In genomic region chr12:95571369-95571768, GRCh38 we compare ENCODE assay signal across 30 cellular contexts. TPM values are rescaled to one million over a fixed set of nuclear protein-coding genes. Genes with fewer than 3 reads are reported as not detected.
A peak's percentile ranks its signal among the peaks of the same experiment; 100 is the strongest.
DNase-seq lines count a peak whose midpoint lies in the region; ATAC-seq, FAIRE-seq and TF ChIP-seq lines count a peak whose summit lies in the region.
"Had no signal": no experiment of that assay in that cellular context is flagged by ENCODE, and none has a peak within 500 bp of the region (broad histone marks: within the 10 kb centered on the region; RNA-seq: fewer than 3 reads in every experiment).

No MANE protein-coding gene starts in this region.

- peaks cover 50% of the 10 kb centered on the region for H3K4me1 Mint-ChIP-seq in activated B cell treated with CpG ODN at 0.5 μM for 24 hours
- peaks cover 26% of the 10 kb centered on the region for H3K4me1 Mint-ChIP-seq in stimulated activated memory B cell treated with anti-CD40 and anti-IgM and Interleukin-4, amounts not matched to agents 10 μg/mL and 1 μg/mL and 100 μg/mL, for 72 hours

- BruUV-seq in A673 (replicated peaks; lab: Mats Ljungman, UMichigan): no TSS peak

- peak; percentile 38 for DNase-seq in NOMO-1 treated with DMSO at 0.1 percent for 48 hours (lab: John Stamatoyannopoulos, UW; ENCODE audit: unreplicated experiment)
- no peak for DNase-seq in NOMO-1 treated with dmso at 0.1 percent for 144 hours (lab: John Stamatoyannopoulos, UW; ENCODE audit: unreplicated experiment)
- no peak for DNase-seq in MM.1S
- no peak for DNase-seq in activated B cell treated with CpG ODN at 0.5 μM for 24 hours
- DNase-seq in A673 (ENCODE audit: low spot score): no peak
- no peak for DNase-seq in T-helper 1 cell
- DNase-seq in RCC 7860 (ENCODE audit: low spot score): no peak
- DNase-seq: 8988T; activated CD4-positive, alpha-beta T cell treated with anti-CD3 and anti-CD28 coated beads for 48 hours; activated gamma-delta T cell; activated T-cell treated with anti-CD3 and anti-CD28 coated beads, Interleukin-2, amount 50 U/mL, for 1 hour; CD8-positive, alpha-beta T cell; colonic mucosa; effector CD4-positive, alpha-beta T cell; gastrocnemius medialis; lower lobe of right lung; NCI-H1092 treated with DMSO at 0.1 percent for 48 hours; NCI-H187; Right ventricle myocardium superior; stimulated activated CD4-positive, alpha-beta T cell treated with anti-CD3 and anti-CD28 coated beads, Interleukin-15, amount 100 ng/mL, for 24 hours; upper lobe of right lung had no signal

- no peak overlapping the region for H3K9ac ChIP-seq in MM.1S (ENCODE audit: low read length)

- no peaks in the 10 kb centered on the region for H3K9me2 ChIP-seq in MM.1S (replicated peaks; ENCODE audit: insufficient read depth, low read length)

- H3K4me3 ChIP-seq in MM.1S (ENCODE audit: low read length): no peak overlapping the region
- H3K4me3 ChIP-seq in A673 (ENCODE audit: low read depth, low read length, poor library complexity, severe bottlenecking): no peak overlapping the region
- H3K4me3 ChIP-seq: colonic mucosa, gastrocnemius medialis, HAP-1, lower lobe of right lung, suprapubic skin, upper lobe of right lung had no signal

- no peaks in the 10 kb centered on the region for H3K4me1 ChIP-seq in MM.1S (ENCODE audit: low read length)
- no peaks in the 10 kb centered on the region for H3K4me1 ChIP-seq in A673 (ENCODE audit: insufficient read depth, low read length, poor library complexity, severe bottlenecking)
- H3K4me1 ChIP-seq: colonic mucosa, gastrocnemius medialis, HAP-1, lower lobe of right lung, suprapubic skin, upper lobe of right lung had no signal

- no peak overlapping the region for H3K4me2 ChIP-seq in MM.1S (ENCODE audit: low read depth, low read length)

- H3K79me2 ChIP-seq in MM.1S (ENCODE audit: low read length): no peaks in the 10 kb centered on the region

- POLR2A ChIA-PET in activated B cell treated with CpG ODN at 0.5 μM for 24 hours (lab: Charles Lee): interaction anchor here (0.7 to 4.4 kb wide), 4 partner anchors 10 to 631 kb away, joined by 3 to 19 read pairs (median 8); partner anchors contain the start of gene METAP2
- POLR2A ChIA-PET in A673 (lab: Charles Lee; ENCODE audit: low non-redundant PET): interaction anchor here (0.6 kb wide), 1 partner anchor 246 kb away, joined by 3 read pairs; no protein-coding TSS in a partner anchor

- H3K27me3 Mint-ChIP-seq in activated B cell treated with CpG ODN at 0.5 μM for 24 hours: peaks cover 3% of the 10 kb centered on the region
- H3K27me3 Mint-ChIP-seq in stimulated activated memory B cell treated with anti-CD40 and anti-IgM and Interleukin-4, amounts not matched to agents 10 μg/mL and 1 μg/mL and 100 μg/mL, for 72 hours: no peaks in the 10 kb centered on the region

- H3K27ac Mint-ChIP-seq in activated B cell treated with CpG ODN at 0.5 μM for 24 hours: peak overlapping the region; percentile 81
- peak overlapping the region; percentile 62 for H3K27ac Mint-ChIP-seq in stimulated activated memory B cell treated with anti-CD40 and anti-IgM and Interleukin-4, amounts not matched to agents 10 μg/mL and 1 μg/mL and 100 μg/mL, for 72 hours
- H3K27ac Mint-ChIP-seq: CD8-positive, alpha-beta T cell; stimulated activated effector memory CD8-positive, alpha-beta T cell treated with anti-CD3 and anti-CD28 coated beads, Interleukin-12 subunit alpha, Interleukin-12 subunit beta, amount 100 ng/mL, for 72 hours; T-helper 2 cell treated with Interferon-gamma antibody and Interleukin-4, amounts not matched to agents 5 μg/mL and 100 μg/mL, for 36 hours had no signal

- H3K27me3 ChIP-seq in MM.1S (replicated peaks; ENCODE audit: insufficient read depth, low read length) (no peaks in the 10 kb centered on the region), A673 (replicated peaks; ENCODE audit: insufficient read depth, low read depth, low read length, poor library complexity) (no peaks in the 10 kb centered on the region)
- H3K27me3 ChIP-seq: colonic mucosa, gastrocnemius medialis, suprapubic skin, upper lobe of right lung had no signal

- no peaks in the 10 kb centered on the region for H3F3A ChIP-seq in MM.1S (ENCODE audit: insufficient read depth, low read length)

- H3K4me3 Mint-ChIP-seq in activated B cell treated with CpG ODN at 0.5 μM for 24 hours: peak overlapping the region; percentile 46
- H3K4me3 Mint-ChIP-seq in stimulated activated memory B cell treated with anti-CD40 and anti-IgM and Interleukin-4, amounts not matched to agents 10 μg/mL and 1 μg/mL and 100 μg/mL, for 72 hours: no peak overlapping the region
- H3K4me3 Mint-ChIP-seq: CD8-positive, alpha-beta T cell; stimulated activated effector memory CD8-positive, alpha-beta T cell treated with anti-CD3 and anti-CD28 coated beads, Interleukin-12 subunit alpha, Interleukin-12 subunit beta, amount 100 ng/mL, for 72 hours; T-helper 2 cell treated with Interferon-gamma antibody and Interleukin-4, amounts not matched to agents 5 μg/mL and 100 μg/mL, for 36 hours had no signal

- H3K9me3 Mint-ChIP-seq in activated B cell treated with CpG ODN at 0.5 μM for 24 hours: no peaks in the 10 kb centered on the region
- H3K9me3 Mint-ChIP-seq in stimulated activated memory B cell treated with anti-CD40 and anti-IgM and Interleukin-4, amounts not matched to agents 10 μg/mL and 1 μg/mL and 100 μg/mL, for 72 hours: no peaks in the 10 kb centered on the region
- H3K9me3 Mint-ChIP-seq: CD8-positive, alpha-beta T cell; stimulated activated effector memory CD8-positive, alpha-beta T cell treated with anti-CD3 and anti-CD28 coated beads, Interleukin-12 subunit alpha, Interleukin-12 subunit beta, amount 100 ng/mL, for 72 hours; T-helper 2 cell treated with Interferon-gamma antibody and Interleukin-4, amounts not matched to agents 5 μg/mL and 100 μg/mL, for 36 hours had no signal

- H2AFZ ChIP-seq in MM.1S (ENCODE audit: low read length): peak overlapping the region; percentile 39; the same call in 1 of the 2 replicates

- CTCF ChIA-PET in activated B cell treated with CpG ODN at 0.5 μM for 24 hours (lab: Charles Lee): interaction anchor here (0.7 kb wide), 1 partner anchor 463 kb away, joined by 3 read pairs; no protein-coding TSS in a partner anchor
- CTCF ChIA-PET in A673 (lab: Charles Lee): interaction anchor here (0.6 kb wide), 1 partner anchor 259 kb away, joined by 6 read pairs; no protein-coding TSS in a partner anchor

- TF ChIP-seq CTCF in MM.1S (IDR thresholded peaks at IDR 0.05; ENCODE audit: low read length): no peak
- TF ChIP-seq CTCF in activated B cell treated with CpG ODN at 0.5 μM for 24 hours (IDR thresholded peaks at IDR 0.05): no peak
- TF ChIP-seq CTCF in A673 (conservative IDR thresholded peaks at IDR 0.05; ENCODE audit: low read depth, low read length): no peak

- no peak for FAIRE-seq in RCC 7860 (lab: Jason Lieb, UNC)

- peaks cover 3% of the 10 kb centered on the region for H3K36me3 Mint-ChIP-seq in activated B cell treated with CpG ODN at 0.5 μM for 24 hours (ENCODE audit: low read depth)
- H3K36me3 Mint-ChIP-seq in stimulated activated memory B cell treated with anti-CD40 and anti-IgM and Interleukin-4, amounts not matched to agents 10 μg/mL and 1 μg/mL and 100 μg/mL, for 72 hours: no peaks in the 10 kb centered on the region
- H3K36me3 Mint-ChIP-seq: CD8-positive, alpha-beta T cell; stimulated activated effector memory CD8-positive, alpha-beta T cell treated with anti-CD3 and anti-CD28 coated beads, Interleukin-12 subunit alpha, Interleukin-12 subunit beta, amount 100 ng/mL, for 72 hours had no signal

- intact Hi-C loops in activated B cell treated with CpG ODN at 0.5 μM for 24 hours (cut with micrococcal nuclease) (loop anchor here (1.0 to 10.0 kb wide), 3 partner anchors 23 to 623 kb away; partner anchors contain the start of genes ELK3 and SNRPF), A673 (cut with micrococcal nuclease; ENCODE audit: unreplicated experiment) (no loop called here)

- H4K20me1 ChIP-seq in MM.1S (ENCODE audit: insufficient read depth, low read length): no peaks in the 10 kb centered on the region

- H3K36me3 ChIP-seq in MM.1S (replicated peaks; ENCODE audit: insufficient read depth, low read length): no peaks in the 10 kb centered on the region
- no peaks in the 10 kb centered on the region for H3K36me3 ChIP-seq in A673 (ENCODE audit: insufficient read depth, low read length, poor library complexity, severe bottlenecking)
- H3K36me3 ChIP-seq: colonic mucosa, gastrocnemius medialis, HAP-1, lower lobe of right lung, suprapubic skin, upper lobe of right lung had no signal

- peak; percentile 67 for ATAC-seq in activated B cell treated with CpG ODN at 0.5 μM for 24 hours (ENCODE audit: low read depth)
- ATAC-seq in stimulated activated memory B cell treated with anti-CD40 and anti-IgM and Interleukin-4, amounts not matched to agents 10 μg/mL and 1 μg/mL and 100 μg/mL, for 72 hours: peak; percentile 68
- ATAC-seq: CD8-positive, alpha-beta T cell; gastrocnemius medialis; lower lobe of right lung; SK-N-SH treated with all-trans-retinoic acid at 6 μM for 48 hours; stimulated activated effector memory CD8-positive, alpha-beta T cell treated with anti-CD3 and anti-CD28 coated beads, Interleukin-12 subunit alpha, Interleukin-12 subunit beta, amount 100 ng/mL, for 72 hours; upper lobe of right lung had no signal

- H3K9me3 ChIP-seq in MM.1S (replicated peaks; ENCODE audit: insufficient read depth, low read length): no peaks in the 10 kb centered on the region
- no peaks in the 10 kb centered on the region for H3K9me3 ChIP-seq in A673 (ENCODE audit: low read depth, low read length, poor library complexity, severe bottlenecking)
- H3K9me3 ChIP-seq: colonic mucosa, gastrocnemius medialis, HAP-1, lower lobe of right lung, suprapubic skin, upper lobe of right lung had no signal

- no peak overlapping the region for H3K27ac ChIP-seq in MM.1S (ENCODE audit: low read length)
- no peak overlapping the region for H3K27ac ChIP-seq in A673 (ENCODE audit: low read depth, low read length, poor library complexity, severe bottlenecking)
- H3K27ac ChIP-seq: colonic mucosa, gastrocnemius medialis, lower lobe of right lung, suprapubic skin, upper lobe of right lung, VCaP had no signal

RNA-seq across cellular contexts. Expression of gene USP44, which starts 20.1 kb away (rescaled TPM):
- total RNA-seq in activated B cell treated with CpG ODN at 0.5 μM for 24 hours: 3.4 and 5.4 TPM in 2 replicates
- 6.9 and 7.1 TPM in 2 replicates for total RNA-seq in A673 (2021)
- total RNA-seq: LHCN-M2, NCI-H460 had no signal
